In the genomic region with DNA sequence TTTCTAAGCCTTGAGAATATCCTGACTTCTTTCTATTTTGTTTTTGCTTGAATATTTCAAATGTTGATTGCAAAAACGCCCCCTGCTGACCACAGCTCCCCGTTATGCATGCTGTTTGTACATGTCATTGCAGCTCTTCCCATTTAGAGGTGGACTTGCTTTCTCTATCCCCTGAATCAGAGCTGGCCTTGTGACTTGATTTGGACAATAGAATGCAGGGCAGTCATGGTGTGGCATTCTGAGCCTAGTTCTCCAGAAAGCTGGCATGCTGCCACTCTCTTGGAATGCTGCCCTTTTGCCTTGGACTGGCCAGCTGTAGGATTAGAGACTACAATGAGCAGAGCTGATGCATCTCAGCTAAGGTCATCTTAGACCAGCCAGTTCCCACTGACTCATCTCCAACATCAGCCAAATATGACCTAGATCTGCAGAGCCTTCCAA, we compare ENCODE assay signal across 8 cellular contexts.
DNase-seq lines count a peak whose midpoint lies in the region; ATAC-seq, FAIRE-seq and TF ChIP-seq lines count a peak whose summit lies in the region.

No MANE protein-coding gene starts in this region.

- H3K4me1 Mint-ChIP-seq in memory B cell: peaks cover 23% of the 10 kb centered on the region

- H3K27me3 ChIP-seq in liver (ENCODE audit: control insufficient read depth in 4 of 4, insufficient read depth in 4 of 4, low read length in 3 of 4): peaks cover 0 to 4% (median 0%) of the 10 kb centered on the region in 4 donors
- H3K27me3 ChIP-seq in HepG2 (ENCODE audit: control insufficient read depth in 1 of 2, insufficient read depth in 2 of 2, low read length in 2 of 2): no peaks in the 10 kb centered on the region

- FAIRE-seq in HepG2 (lab: Jason Lieb, UNC) (no peak), RCC 7860 (lab: Jason Lieb, UNC) (peak; percentile 43)

- POLR2A ChIA-PET in HepG2 (lab: Yijun Ruan, JAX): no interaction called here

- H3K36me3 ChIP-seq in liver (ENCODE audit: control insufficient read depth in 4 of 4, insufficient read depth in 3 of 4, low read depth in 1 of 4, low read length in 3 of 4) (no peaks in the 10 kb centered on the region), HepG2 (replicated peaks in 1 of 2; ENCODE audit: control insufficient read depth in 1 of 2, insufficient read depth in 2 of 2, low read length in 2 of 2) (no peaks in the 10 kb centered on the region)

- TF ChIP-seq RAD21 in liver (IDR thresholded peaks at IDR 0.05): no peak
- TF ChIP-seq RAD21 in HepG2 (CRISPR knock-in tag; IDR thresholded peaks at IDR 0.05): no peak

- H3K9ac ChIP-seq in liver (ENCODE audit: low read depth in 1 of 2, low read length in 2 of 2): no peak overlapping the region
- no peak overlapping the region for H3K9ac ChIP-seq in HepG2 (ENCODE audit: insufficient read depth, low read depth, low read length)

- TF ChIP-seq EP300 in HepG2 (IDR thresholded peaks at IDR 0.05; ENCODE audit: low read depth in 2 of 2, low read length in 2 of 2) (no peak), HepG2 (CRISPR knock-in tag; IDR thresholded peaks at IDR 0.05; ENCODE audit: borderline replicate concordance) (no peak)

- H3K36me3 Mint-ChIP-seq in memory B cell: no peaks in the 10 kb centered on the region

- peak overlapping the region; percentile 9 for H3K27ac Mint-ChIP-seq in memory B cell

- no TSS peak for BruUV-seq in HepG2 (replicated peaks; lab: Mats Ljungman, UMichigan)

- TF ChIP-seq POLR2A in HepG2 (IDR thresholded peaks at IDR 0.05; ENCODE audit: insufficient read depth in 1 of 2, low read depth in 2 of 2, low read length in 2 of 2): no peak

- CTCF ChIA-PET in HepG2 (lab: Yijun Ruan, JAX; ENCODE audit: low intra/inter-chr PET ratio, low total read pairs): no interaction called here

- no peak overlapping the region for H2AFZ ChIP-seq in HepG2 (ENCODE audit: low read length)

- H3K27ac ChIP-seq in liver (ENCODE audit: low read depth in 1 of 2, low read length in 2 of 2) (no peak overlapping the region), HepG2 (ENCODE audit: extremely low read length, insufficient read depth, low read length) (no peak overlapping the region)

- H3K4me2 ChIP-seq in HepG2 (ENCODE audit: low read depth, low read length): no peak overlapping the region

- H3K4me3 Mint-ChIP-seq in memory B cell: no peak overlapping the region

- in situ Hi-C loops in HepG2 (cut with HindIII; ENCODE audit: extremely low pct_ligation_motif_present, low pct_unique_long_range_greater_than_20kb): no loop called here

- TF ChIP-seq CTCF in liver (IDR thresholded peaks at IDR 0.05; ENCODE audit: low read depth, low read length, missing input control): peak; percentile 8
- TF ChIP-seq CTCF in HepG2 (CRISPR knock-in tag; IDR thresholded peaks at IDR 0.05): no peak

- no peak for ATAC-seq in HepG2
- no peak for ATAC-seq in memory B cell (ENCODE audit: low read depth)
- ATAC-seq in HG03342 (IDR thresholded peaks at IDR 0.05; ENCODE audit: unreplicated experiment): no peak
- ATAC-seq in HG03469 (IDR thresholded peaks at IDR 0.05; ENCODE audit: unreplicated experiment): no peak

- intact Hi-C loops in HepG2 (cut with micrococcal nuclease; ENCODE audit: unreplicated experiment): no loop called here

- no peaks in the 10 kb centered on the region for H3K9me3 Mint-ChIP-seq in memory B cell

- no peaks in the 10 kb centered on the region for H3K79me2 ChIP-seq in HepG2 (ENCODE audit: insufficient read depth, low read length)

- DNase-seq in HepG2 (ENCODE audit: low spot score): no peak
- peak; percentile 69 for DNase-seq in RCC 7860 (ENCODE audit: low spot score)
- peak; percentile 29 for DNase-seq in cerebellum (ENCODE audit: low spot score)
- DNase-seq in memory B cell (ENCODE audit: low spot score in 2 of 2): no peak
- DNase-seq in NCI-H1930 (lab: John Stamatoyannopoulos, UW): no peak

- WGBS in liver: 5% methylated on average over 2 of the region's 2 CpGs
- WGBS in HepG2 (ENCODE audit: low lambda C conversion rate): 2% methylated on average over 2 of the region's 2 CpGs

- no peaks in the 10 kb centered on the region for H3K4me1 ChIP-seq in liver (ENCODE audit: control insufficient read depth in 4 of 4, insufficient read depth in 4 of 4, low read length in 3 of 4)
- no peaks in the 10 kb centered on the region for H3K4me1 ChIP-seq in HepG2 (ENCODE audit: insufficient read depth, low read length)

- no peaks in the 10 kb centered on the region for H3K27me3 Mint-ChIP-seq in memory B cell

- H3K4me3 ChIP-seq in liver (ENCODE audit: low read depth in 1 of 3, low read length in 3 of 3) (no peak overlapping the region), HepG2 (replicated peaks in 1 of 3; ENCODE audit: insufficient read depth in 1 of 3, low read depth in 2 of 3, low read length in 3 of 3) (no peak overlapping the region)

- H3K9me3 ChIP-seq in liver (ENCODE audit: control insufficient read depth in 4 of 4, low read length in 3 of 4): no peaks in the 10 kb centered on the region
- H3K9me3 ChIP-seq in HepG2 (ENCODE audit: low read length): peaks cover 83% of the 10 kb centered on the region

- H4K20me1 ChIP-seq in HepG2 (ENCODE audit: insufficient read depth, low read length): no peaks in the 10 kb centered on the region

TF ChIP-seq in liver, 16 proteins besides CTCF, POLR2A, EP300 and RAD21:
- no peak for TF ChIP-seq FOXA1 (IDR thresholded peaks at IDR 0.05)
- TF ChIP-seq, protein P1, sequence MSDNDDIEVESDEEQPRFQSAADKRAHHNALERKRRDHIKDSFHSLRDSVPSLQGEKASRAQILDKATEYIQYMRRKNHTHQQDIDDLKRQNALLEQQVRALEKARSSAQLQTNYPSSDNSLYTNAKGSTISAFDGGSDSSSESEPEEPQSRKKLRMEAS (IDR thresholded peaks at IDR 0.05): no peak
- TF ChIP-seq, protein P2, sequence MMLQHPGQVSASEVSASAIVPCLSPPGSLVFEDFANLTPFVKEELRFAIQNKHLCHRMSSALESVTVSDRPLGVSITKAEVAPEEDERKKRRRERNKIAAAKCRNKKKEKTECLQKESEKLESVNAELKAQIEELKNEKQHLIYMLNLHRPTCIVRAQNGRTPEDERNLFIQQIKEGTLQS (IDR thresholded peaks at IDR 0.05): no peak
- TF ChIP-seq TAF1 (conservative IDR thresholded peaks at IDR 0.05): no peak
- TF ChIP-seq JUND (IDR thresholded peaks at IDR 0.05): no peak
- no peak for TF ChIP-seq EGR1 (IDR thresholded peaks at IDR 0.05; ENCODE audit: low read depth in 2 of 2)
- no peak for TF ChIP-seq HNF4A (conservative IDR thresholded peaks at IDR 0.05)
- TF ChIP-seq GABPA (IDR thresholded peaks at IDR 0.05 in 1 of 2, conservative IDR thresholded peaks at IDR 0.05 in 1 of 2): no peak
- TF ChIP-seq, protein P3, sequence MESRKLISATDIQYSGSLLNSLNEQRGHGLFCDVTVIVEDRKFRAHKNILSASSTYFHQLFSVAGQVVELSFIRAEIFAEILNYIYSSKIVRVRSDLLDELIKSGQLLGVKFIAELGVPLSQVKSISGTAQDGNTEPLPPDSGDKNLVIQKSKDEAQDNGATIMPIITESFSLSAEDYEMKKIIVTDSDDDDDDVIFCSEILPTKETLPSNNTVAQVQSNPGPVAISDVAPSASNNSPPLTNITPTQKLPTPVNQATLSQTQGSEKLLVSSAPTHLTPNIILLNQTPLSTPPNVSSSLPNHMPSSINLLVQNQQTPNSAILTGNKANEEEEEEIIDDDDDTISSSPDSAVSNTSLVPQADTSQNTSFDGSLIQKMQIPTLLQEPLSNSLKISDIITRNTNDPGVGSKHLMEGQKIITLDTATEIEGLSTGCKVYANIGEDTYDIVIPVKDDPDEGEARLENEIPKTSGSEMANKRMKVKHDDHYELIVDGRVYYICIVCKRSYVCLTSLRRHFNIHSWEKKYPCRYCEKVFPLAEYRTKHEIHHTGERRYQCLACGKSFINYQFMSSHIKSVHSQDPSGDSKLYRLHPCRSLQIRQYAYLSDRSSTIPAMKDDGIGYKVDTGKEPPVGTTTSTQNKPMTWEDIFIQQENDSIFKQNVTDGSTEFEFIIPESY (IDR thresholded peaks at IDR 0.05): no peak
- no peak for TF ChIP-seq SP1 (IDR thresholded peaks at IDR 0.05)
- no peak for TF ChIP-seq YY1 (IDR thresholded peaks at IDR 0.05)
- TF ChIP-seq FOXA2 (IDR thresholded peaks at IDR 0.05): no peak
- no peak for TF ChIP-seq NR2F2 (IDR thresholded peaks at IDR 0.05)

TF ChIP-seq in HepG2, 621 proteins besides CTCF, POLR2A, EP300 and RAD21 (continues in another document):
- TF ChIP-seq, protein P4, sequence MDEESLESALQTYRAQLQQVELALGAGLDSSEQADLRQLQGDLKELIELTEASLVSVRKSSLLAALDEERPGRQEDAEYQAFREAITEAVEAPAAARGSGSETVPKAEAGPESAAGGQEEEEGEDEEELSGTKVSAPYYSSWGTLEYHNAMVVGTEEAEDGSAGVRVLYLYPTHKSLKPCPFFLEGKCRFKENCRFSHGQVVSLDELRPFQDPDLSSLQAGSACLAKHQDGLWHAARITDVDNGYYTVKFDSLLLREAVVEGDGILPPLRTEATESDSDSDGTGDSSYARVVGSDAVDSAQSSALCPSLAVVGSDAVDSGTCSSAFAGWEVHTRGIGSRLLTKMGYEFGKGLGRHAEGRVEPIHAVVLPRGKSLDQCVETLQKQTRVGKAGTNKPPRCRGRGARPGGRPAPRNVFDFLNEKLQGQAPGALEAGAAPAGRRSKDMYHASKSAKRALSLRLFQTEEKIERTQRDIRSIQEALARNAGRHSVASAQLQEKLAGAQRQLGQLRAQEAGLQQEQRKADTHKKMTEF (CRISPR knock-in tag; IDR thresholded peaks at IDR 0.05): no peak
- no peak for TF ChIP-seq GATA4 (IDR thresholded peaks at IDR 0.05; ENCODE audit: borderline replicate concordance, low read depth)
- no peak for TF ChIP-seq ZBTB21 (CRISPR knock-in tag; IDR thresholded peaks at IDR 0.05)
- no peak for TF ChIP-seq NCOA1 (CRISPR knock-in tag; IDR thresholded peaks at IDR 0.05)
- no peak for TF ChIP-seq RARG (CRISPR knock-in tag; IDR thresholded peaks at IDR 0.05; ENCODE audit: low read depth)
- TF ChIP-seq SP5 (CRISPR knock-in tag; IDR thresholded peaks at IDR 0.05; ENCODE audit: borderline replicate concordance, low read depth): no peak
- no peak for TF ChIP-seq ZNF326 (CRISPR knock-in tag; IDR thresholded peaks at IDR 0.05; ENCODE audit: borderline replicate concordance)
- TF ChIP-seq ZEB1 (IDR thresholded peaks at IDR 0.05; ENCODE audit: insufficient replicate concordance, low read depth): no peak
- TF ChIP-seq HES4 (CRISPR knock-in tag; IDR thresholded peaks at IDR 0.05; ENCODE audit: borderline replicate concordance): no peak

Comparison
In these comparisons a context has a peak if more than half of its experiments do, and no peak if none do; other contexts are left out.
1. DNase-seq: peak in RCC 7860 (single experiment) and cerebellum (single experiment); none in HepG2 (single experiment), memory B cell (0 of 2) and NCI-H1930 (0 of 2).